In genomic region chr2:231709981-231710750, GRCh38 we compare ENCODE assay signal across 8 cellular contexts. TPM values are rescaled to one million over a fixed set of nuclear protein-coding genes. Genes with fewer than 3 reads are reported as not detected.
DNase-seq lines count a peak whose midpoint lies in the region; ATAC-seq and TF ChIP-seq lines count a peak whose summit lies in the region.

No MANE protein-coding gene starts in this region.

- under 1% methylated on average over 100 of the region's 100 CpGs for WGBS in HUES64
- WGBS in suprapubic skin: under 1% methylated on average over 29 of the region's 100 CpGs

- peak overlapping the region; percentile 94 for H3K4me3 Mint-ChIP-seq in activated naive CD4-positive, alpha-beta T cell treated with anti-CD3 and anti-CD28 coated beads, Interleukin-2, amount 50 U/mL, for 24 hours
- peak overlapping the region; percentile 90 for H3K4me3 Mint-ChIP-seq in glutamatergic neuron (ENCODE audit: unreplicated experiment)

- peak; percentile 64 to 65 for DNase-seq in AML-193 (lab: John Stamatoyannopoulos, UW)
- peak; percentile 75 for DNase-seq in SK-MEL-5 (ENCODE audit: low read depth, low spot score)
- peak; percentile 93 for DNase-seq in glutamatergic neuron
- DNase-seq in omental fat pad (ENCODE audit: low spot score): peak; percentile 49
- DNase-seq in suprapubic skin (ENCODE audit: low spot score in 2 of 2): peak in 1 of 2 donors; percentile 89

- peak overlapping the region; percentile 99 for H3K9ac ChIP-seq in HUES64 (ENCODE audit: low read depth, low read length)

- TF ChIP-seq CTCF in glutamatergic neuron (IDR thresholded peaks at IDR 0.05; ENCODE audit: partially characterized antibody, unreplicated experiment) (peak; percentile 84), omental fat pad (IDR thresholded peaks at IDR 0.05) (peak in 2 of 3 donors; percentile 94 to 99), suprapubic skin (IDR thresholded peaks at IDR 0.05) (peak; percentile 92 to 97)

- in situ Hi-C loops in GM18951 (cut with MboI; ENCODE audit: low sequenced_read_pairs, unreplicated experiment) (loop anchor here (10.0 kb wide), 1 partner anchor 95 kb away; no protein-coding TSS in a partner anchor), SK-MEL-5 (cut with HindIII; ENCODE audit: low pct_unique_long_range_greater_than_20kb, low sequenced_read_pairs) (no loop called here)

- H3K4me3 ChIP-seq in HUES64 (ENCODE audit: low read length) (peak overlapping the region; percentile 96), suprapubic skin (peak overlapping the region; percentile 98)

- H3K4me1 ChIP-seq in HUES64 (ENCODE audit: insufficient read depth, low read length): peaks cover 11% of the 10 kb centered on the region; the same call in 1 of the 2 replicates
- H3K4me1 ChIP-seq in suprapubic skin: peaks cover 55% of the 10 kb centered on the region

- no peaks in the 10 kb centered on the region for H3K27me3 Mint-ChIP-seq in activated naive CD4-positive, alpha-beta T cell treated with anti-CD3 and anti-CD28 coated beads, Interleukin-2, amount 50 U/mL, for 24 hours
- peaks cover 34% of the 10 kb centered on the region for H3K27me3 Mint-ChIP-seq in glutamatergic neuron (ENCODE audit: unreplicated experiment)

- peaks cover 37% of the 10 kb centered on the region for H3K36me3 ChIP-seq in HUES64 (ENCODE audit: insufficient read depth, low read length)
- peaks cover 18% of the 10 kb centered on the region for H3K36me3 ChIP-seq in suprapubic skin

- H3K4me1 Mint-ChIP-seq in activated naive CD4-positive, alpha-beta T cell treated with anti-CD3 and anti-CD28 coated beads, Interleukin-2, amount 50 U/mL, for 24 hours: peaks cover 36% of the 10 kb centered on the region
- H3K4me1 Mint-ChIP-seq in glutamatergic neuron (ENCODE audit: low read depth, unreplicated experiment): peaks cover 17% of the 10 kb centered on the region

- peak; percentile 86 for TF ChIP-seq POLR2A in GM18951 (IDR thresholded peaks at IDR 0.05; ENCODE audit: extremely low read depth, insufficient read depth, insufficient read length)
- TF ChIP-seq POLR2A in suprapubic skin (IDR thresholded peaks at IDR 0.05): peak; percentile 59 to 89

- H3K27me3 ChIP-seq in HUES64 (ENCODE audit: insufficient read depth, low read length) (no peaks in the 10 kb centered on the region), suprapubic skin (no peaks in the 10 kb centered on the region)

- H3K27ac ChIP-seq in HUES64 (ENCODE audit: low read depth, low read length) (peak overlapping the region; percentile 91), suprapubic skin (peak overlapping the region; percentile 98)

- H3K9me3 Mint-ChIP-seq in activated naive CD4-positive, alpha-beta T cell treated with anti-CD3 and anti-CD28 coated beads, Interleukin-2, amount 50 U/mL, for 24 hours: no peaks in the 10 kb centered on the region
- peaks cover 35% of the 10 kb centered on the region for H3K9me3 Mint-ChIP-seq in glutamatergic neuron (ENCODE audit: unreplicated experiment)

- H3K9me3 ChIP-seq in HUES64 (ENCODE audit: insufficient read depth, low read depth, low read length) (no peaks in the 10 kb centered on the region), suprapubic skin (no peaks in the 10 kb centered on the region)

- no peak for TF ChIP-seq EP300 in suprapubic skin (IDR thresholded peaks at IDR 0.05)

- peak; percentile 25 for ATAC-seq in omental fat pad (ENCODE audit: low FRiP score)

- peak overlapping the region; percentile 96 for H3K27ac Mint-ChIP-seq in activated naive CD4-positive, alpha-beta T cell treated with anti-CD3 and anti-CD28 coated beads, Interleukin-2, amount 50 U/mL, for 24 hours
- H3K27ac Mint-ChIP-seq in glutamatergic neuron (ENCODE audit: unreplicated experiment): peak overlapping the region; percentile 90

- peaks cover 23% of the 10 kb centered on the region for H3K36me3 Mint-ChIP-seq in activated naive CD4-positive, alpha-beta T cell treated with anti-CD3 and anti-CD28 coated beads, Interleukin-2, amount 50 U/mL, for 24 hours
- H3K36me3 Mint-ChIP-seq in glutamatergic neuron (ENCODE audit: unreplicated experiment): peaks cover 4% of the 10 kb centered on the region

RNA-seq across cellular contexts. Expression of gene PTMA, which starts 1.8 kb away (rescaled TPM):
- 1,960 TPM for polyA plus RNA-seq in HUES64 (2013, experiment 1 of 2)
- polyA plus RNA-seq in HUES64 (2013, experiment 2 of 2): 2,220 TPM
- 885 and 950 TPM in 2 replicates for total RNA-seq in SK-MEL-5 (2014; rRNA removed; shearing (Covaris generic))
- 774 and 799 TPM in 2 replicates for polyA plus RNA-seq in SK-MEL-5 (2015; cell fraction: cytosol; rRNA removed)
- 180 and 218 TPM in 2 replicates for polyA plus RNA-seq in SK-MEL-5 (2015; cell fraction: nucleus; rRNA removed)
- 948 TPM for total RNA-seq in glutamatergic neuron (ENCODE audit: unreplicated experiment)
- total RNA-seq in omental fat pad: 1,000 to 10,000 TPM in 1 of 4 donors, 100 to 1,000 TPM in 3; 757 to 1,307 (median 926) TPM
- 1,000 to 10,000 TPM in 3 of 4 donors, 100 to 1,000 TPM in 1; 781 to 1,090 (median 1,063) TPM for total RNA-seq in suprapubic skin
